ENCODE assay signal across 23 cellular contexts in genomic region chr4:146330392-146330791, GRCh38.
DNase-seq lines count a peak whose midpoint lies in the region; ATAC-seq and TF ChIP-seq lines count a peak whose summit lies in the region.
"Had no signal": no experiment of that assay in that cellular context is flagged by ENCODE, and none has a peak within 500 bp of the region (broad histone marks: within the 10 kb centered on the region; RNA-seq: fewer than 3 reads in every experiment).

No MANE protein-coding gene starts in this region.

- no peak overlapping the region for H3K9ac ChIP-seq in IMR-90 (ENCODE audit: low read depth, low read length)
- H3K9ac ChIP-seq in SK-N-SH, result peak overlapping the region; percentile 45; the same call in 1 of the 2 replicates

- peaks cover 3% of the 10 kb centered on the region; the same call in 1 of the 2 replicates for H3K9me1 ChIP-seq in IMR-90 (ENCODE audit: insufficient read depth, low read length)

- H2AK9ac ChIP-seq in IMR-90 (replicated peaks; ENCODE audit: low read depth, low read length, poor library complexity), result no peak overlapping the region

- peak overlapping the region; percentile 10; the same call in 1 of the 2 replicates for H3K4me2 ChIP-seq in IMR-90 (ENCODE audit: low read depth, low read length)
- H3K4me2 ChIP-seq in SK-N-SH, result peak overlapping the region; percentile 36; the same call in 1 of the 2 replicates

- TF ChIP-seq EP300 in SK-N-SH (IDR thresholded peaks at IDR 0.05; ENCODE audit: borderline replicate concordance in 1 of 2, low read depth in 1 of 2, low read length in 1 of 2), result peak; percentile 17 to 77; a peak in 1 of 4 replicates

- no peak overlapping the region for H2AK5ac ChIP-seq in IMR-90 (ENCODE audit: low read depth, low read length)

- H3K9me3 ChIP-seq in IMR-90 (ENCODE audit: control insufficient read depth, insufficient read depth, low read length) (no peaks in the 10 kb centered on the region), SK-N-SH (no peaks in the 10 kb centered on the region), right lobe of liver (no peaks in the 10 kb centered on the region)
- H3K9me3 ChIP-seq: gastrocnemius medialis had no signal

- H4K8ac ChIP-seq in IMR-90 (ENCODE audit: low read depth in 2 of 2, low read length in 2 of 2), result peak overlapping the region; percentile 37 to 73; a peak in 3 of 4 replicates

- H3K23ac ChIP-seq in IMR-90 (ENCODE audit: low read depth, low read length), result peak overlapping the region; percentile 31; the same call in 1 of the 2 replicates

- H3K14ac ChIP-seq in IMR-90 (replicated peaks; ENCODE audit: low read depth, low read length), result peak overlapping the region; percentile 66; the same call in 1 of the 2 replicates

- H4K91ac ChIP-seq in IMR-90 (ENCODE audit: insufficient read depth, low read depth, low read length), result no peak overlapping the region

- no peaks in the 10 kb centered on the region for H3K9me2 ChIP-seq in SK-N-SH

- H4K5ac ChIP-seq in IMR-90 (ENCODE audit: low read depth, low read length), result no peak overlapping the region

- intact Hi-C loops in IMR-90 (cut with micrococcal nuclease) (no loop called here), right lobe of liver (cut with DNase I) (no loop called here)

- H4K20me1 ChIP-seq in IMR-90 (ENCODE audit: insufficient read depth, low read length), result no peaks in the 10 kb centered on the region
- H4K20me1 ChIP-seq in SK-N-SH (ENCODE audit: insufficient read depth), result no peaks in the 10 kb centered on the region

- H2AFZ ChIP-seq in IMR-90 (replicated peaks; ENCODE audit: low read length, poor library complexity) (no peak overlapping the region), SK-N-SH (ENCODE audit: low read depth) (peak overlapping the region; percentile 20; the same call in 1 of the 2 replicates)

- CTCF ChIA-PET in IMR-90 (lab: Yijun Ruan, JAX), result no interaction called here
- CTCF ChIA-PET in SK-N-SH (lab: Yijun Ruan, JAX), result interaction anchor here (1.4 to 2.1 kb wide), 3 partner anchors 10 to 587 kb away, joined by 4 to 7 read pairs (median 5); no protein-coding TSS in a partner anchor

- peak overlapping the region; percentile 89 for H2BK120ac ChIP-seq in IMR-90 (ENCODE audit: low read depth, low read length)

- WGBS in IMR-90 (ENCODE audit: extremely low coverage in 2 of 2, insufficient read length in 1 of 2), 2 experiments, result no CpG with 5 or more reads among the region's 4 CpGs
- WGBS in SK-N-SH (ENCODE audit: low lambda C conversion rate), result 10% methylated on average over 4 of the region's 4 CpGs
- 74% methylated on average over 4 of the region's 4 CpGs for WGBS in right lobe of liver (ENCODE audit: insufficient coverage, low coverage, low lambda C conversion rate, missing lambda C conversion rate)

- TF ChIP-seq RAD21 in IMR-90 (IDR thresholded peaks at IDR 0.05; ENCODE audit: low read length) (no peak), SK-N-SH (IDR thresholded peaks at IDR 0.05; ENCODE audit: low read length) (no peak)

- TF ChIP-seq CTCF in IMR-90 (conservative IDR thresholded peaks at IDR 0.05; ENCODE audit: low read depth, low read length), result no peak
- TF ChIP-seq CTCF in SK-N-SH (IDR thresholded peaks at IDR 0.05), result no peak
- no peak for TF ChIP-seq CTCF in fibroblast of mammary gland (conservative IDR thresholded peaks at IDR 0.05; ENCODE audit: control insufficient read depth, insufficient read depth, low read depth, low read length)
- no peak for TF ChIP-seq CTCF in right lobe of liver (IDR thresholded peaks at IDR 0.05)

- in situ Hi-C loops in IMR-90 (cut with MboI; ENCODE audit: low sequenced_read_pairs), result loop anchor here (10.0 to 25.0 kb wide), 2 partner anchors 764 to 1257 kb away; no protein-coding TSS in a partner anchor

- peak overlapping the region; percentile 63; the same call in 1 of the 3 replicates for H2BK15ac ChIP-seq in IMR-90 (ENCODE audit: low read depth, low read length)

- DNase-seq in AML-193 (lab: John Stamatoyannopoulos, UW) (peak; percentile 15), IMR-90 (peak; percentile 59), SK-N-SH (no peak), fibroblast of mammary gland (ENCODE audit: low read depth) (peak; percentile 57), NCI-H1092 (lab: John Stamatoyannopoulos, UW) (no peak), DMS53 treated with DMSO at 0.1 percent for 48 hours (lab: John Stamatoyannopoulos, UW; ENCODE audit: unreplicated experiment) (no peak), right lobe of liver (no peak)
- DNase-seq in activated T-cell treated with anti-CD3 and anti-CD28 coated beads, Interleukin-2, amount 50 U/mL, for 48 hours, result no peak
- DNase-seq: activated CD8-positive, alpha-beta T cell treated with anti-CD3 and anti-CD28 coated beads, Interleukin-2, amount 10 ng/mL, durations not matched to agents 7 days and 5 days; activated naive CD4-positive, alpha-beta T cell; activated T-cell treated with anti-CD3 and anti-CD28 coated beads, Interleukin-2, amount 50 U/mL, for 1 hour; amniotic stem cell; gastrocnemius medialis; GF-D8; H9; hypothalamus; islet precursor cell; NCI-H1417 treated with DMSO at 0.1 percent for 48 hours; NCI-H2107; T1000 had no signal

- H3K4ac ChIP-seq in IMR-90 (ENCODE audit: low read depth, low read length), result peak overlapping the region; percentile 59; the same call in 1 of the 2 replicates

- H3K36me3 ChIP-seq in IMR-90 (ENCODE audit: control insufficient read depth, insufficient read depth, low read length), result no peaks in the 10 kb centered on the region
- H3K36me3 ChIP-seq in SK-N-SH (replicated peaks in 1 of 2; ENCODE audit: control insufficient read depth in 1 of 2, insufficient read depth in 2 of 2, low read length in 1 of 2), result no peaks in the 10 kb centered on the region
- no peaks in the 10 kb centered on the region for H3K36me3 ChIP-seq in right lobe of liver
- H3K36me3 ChIP-seq: cardiac muscle cell, gastrocnemius medialis had no signal

- BruUV-seq in IMR-90 (replicated peaks; lab: Mats Ljungman, UMichigan), result no TSS peak

- H3K79me2 ChIP-seq in SK-N-SH (ENCODE audit: insufficient read depth), result no peaks in the 10 kb centered on the region

- POLR2A ChIA-PET in IMR-90 (lab: Charles Lee; ENCODE audit: unreplicated experiment), result no interaction called here
- POLR2A ChIA-PET in SK-N-SH (lab: Yijun Ruan, JAX), result no interaction called here

- no peak overlapping the region for H3K18ac ChIP-seq in IMR-90 (ENCODE audit: low read depth, low read length)

- H3K4me3 ChIP-seq in IMR-90 (ENCODE audit: insufficient read depth, low read depth, low read length), result no peak overlapping the region
- H3K4me3 ChIP-seq in SK-N-SH (ENCODE audit: low read depth in 2 of 2, low read length in 1 of 2), result no peak overlapping the region
- H3K4me3 ChIP-seq in fibroblast of mammary gland (ENCODE audit: control insufficient read depth, low read depth, low read length), result no peak overlapping the region
- H3K4me3 ChIP-seq in right lobe of liver, result no peak overlapping the region
- H3K4me3 ChIP-seq: cardiac muscle cell, gastrocnemius medialis had no signal

- H2BK5ac ChIP-seq in IMR-90 (ENCODE audit: low read depth, low read length, poor library complexity, severe bottlenecking), result peak overlapping the region; percentile 96

- H3K27ac ChIP-seq in IMR-90 (ENCODE audit: insufficient read depth, low read length), result no peak overlapping the region
- H3K27ac ChIP-seq in SK-N-SH (ENCODE audit: low read depth in 2 of 2, low read length in 1 of 2), result peak overlapping the region; percentile 77 to 93
- no peak overlapping the region for H3K27ac ChIP-seq in right lobe of liver
- H3K27ac ChIP-seq: C4-2B, cardiac muscle cell, gastrocnemius medialis had no signal

- H3F3A ChIP-seq in SK-N-SH (replicated peaks; ENCODE audit: insufficient read depth), result peaks cover 65% of the 10 kb centered on the region

- H2BK20ac ChIP-seq in IMR-90 (ENCODE audit: low read depth, low read length), result peak overlapping the region; percentile 70

- peaks cover 0 to 20% of the 10 kb centered on the region in 2 experiments; a peak in 2 of 4 replicates for H3K79me1 ChIP-seq in IMR-90 (ENCODE audit: low read depth in 1 of 2, low read length in 2 of 2)

- dilution Hi-C loops in IMR-90 (cut with HindIII; ENCODE audit: low sequenced_read_pairs, unreplicated experiment), result no loop called here

- peaks cover 8% of the 10 kb centered on the region for H3K4me1 ChIP-seq in IMR-90 (ENCODE audit: control insufficient read depth, insufficient read depth, low read length)
- peaks cover 5 to 51% of the 10 kb centered on the region in 2 experiments for H3K4me1 ChIP-seq in SK-N-SH (ENCODE audit: control insufficient read depth in 1 of 2, insufficient read depth in 2 of 2, low read depth in 1 of 2, low read length in 1 of 2)
- H3K4me1 ChIP-seq in right lobe of liver, result peaks cover 0 to under 1% (median 0%) of the 10 kb centered on the region in 4 donors
- H3K4me1 ChIP-seq: gastrocnemius medialis had no signal

- ATAC-seq in IMR-90 (ENCODE audit: low read depth) (peak; percentile 16; the same call in 1 of the 2 replicates), right lobe of liver (no peak)
- ATAC-seq: activated CD4-positive, CD25-positive, alpha-beta regulatory T cell treated with anti-CD3 and anti-CD28 coated beads, Interleukin-2, amount 50 U/mL, for 24 hours; activated CD8-positive, alpha-beta T cell treated with anti-CD3 and anti-CD28 coated beads, Interleukin-2, amount 10 ng/mL, durations not matched to agents 7 days and 5 days; gastrocnemius medialis had no signal

- TF ChIP-seq POLR2A in IMR-90 (IDR thresholded peaks at IDR 0.05; ENCODE audit: low read depth, low read length), result no peak
- no peak for TF ChIP-seq POLR2A in right lobe of liver (IDR thresholded peaks at IDR 0.05)

- H3K56ac ChIP-seq in IMR-90 (ENCODE audit: extremely low read depth, insufficient read depth, low read length), result no peak overlapping the region

- H3K27me3 ChIP-seq in IMR-90 (ENCODE audit: control insufficient read depth, insufficient read depth, low read length) (no peaks in the 10 kb centered on the region), SK-N-SH (ENCODE audit: insufficient read depth) (no peaks in the 10 kb centered on the region), right lobe of liver (no peaks in the 10 kb centered on the region)
- H3K27me3 ChIP-seq: cardiac muscle cell, gastrocnemius medialis had no signal

TF ChIP-seq in IMR-90, 13 proteins besides CTCF, POLR2A, EP300 and RAD21:
- no peak for TF ChIP-seq CEBPB (IDR thresholded peaks at IDR 0.05; ENCODE audit: low read depth, low read length)
- peak; percentile 43; the same call in 1 of the 2 replicates for TF ChIP-seq FOS (IDR thresholded peaks at IDR 0.05; ENCODE audit: low read depth, low read length)
TF ChIP-seq in IMR-90: peak in this region for 1.

TF ChIP-seq in SK-N-SH, 30 proteins besides CTCF, POLR2A, EP300 and RAD21 (continues in another document):
- TF ChIP-seq MEF2A (IDR thresholded peaks at IDR 0.05; ENCODE audit: borderline replicate concordance, low read depth) (no peak), EZH2phosphoT487 (IDR thresholded peaks at IDR 0.05; ENCODE audit: borderline replicate concordance, low read depth) (no peak), SIN3A (IDR thresholded peaks at IDR 0.05; ENCODE audit: borderline replicate concordance, low read depth, low read length) (no peak), ELF1 (IDR thresholded peaks at IDR 0.05) (no peak), CHD2 (IDR thresholded peaks at IDR 0.05; ENCODE audit: low read length, partially characterized antibody) (no peak), FOSL2 (IDR thresholded peaks at IDR 0.05; ENCODE audit: borderline replicate concordance, low read depth) (peak; percentile 87)

Comparison
In these comparisons a context has a peak if more than half of its experiments do, and no peak if none do; other contexts are left out.
1. DNase-seq: peak in AML-193 (2 of 2), IMR-90 (single experiment) and fibroblast of mammary gland (single experiment); none in SK-N-SH (single experiment), activated T-cell treated with anti-CD3 and anti-CD28 coated beads, Interleukin-2, amount 50 U/mL, for 48 hours (0 of 2), NCI-H1092 (single experiment), DMS53 treated with DMSO at 0.1 percent for 48 hours (single experiment) and right lobe of liver (0 of 3).
2. H3K27ac ChIP-seq: peak in SK-N-SH (2 of 2); none in IMR-90 (single experiment) and right lobe of liver (0 of 3).